In genomic region chr3:172333042-172333377, GRCh38 we compare ENCODE assay signal across 8 cellular contexts.
"Had no signal": no experiment of that assay in that cellular context is flagged by ENCODE, and none has a peak within 500 bp of the region (broad histone marks: within the 10 kb centered on the region; RNA-seq: fewer than 3 reads in every experiment).

No MANE protein-coding gene starts in this region.

- H3K9me3 Mint-ChIP-seq: activated CD4-positive, alpha-beta memory T cell treated with anti-CD3 and anti-CD28 coated beads, Interleukin-2, amount 10 ng/mL, durations not matched to agents 7 days and 5 days; activated naive CD4-positive, alpha-beta T cell treated with anti-CD3 and anti-CD28 coated beads, Interleukin-2, amount 10 ng/mL, durations not matched to agents 7 days and 5 days; dendritic cell treated with granulocyte-macrophage colony-stimulating factor and Interleukin-4, amounts not matched to agents 40 ng/mL and 50 ng/mL, for 4 days; endodermal cell; naive thymus-derived CD8-positive, alpha-beta T cell had no signal

- H3K27ac Mint-ChIP-seq: activated CD4-positive, alpha-beta memory T cell treated with anti-CD3 and anti-CD28 coated beads, Interleukin-2, amount 10 ng/mL, durations not matched to agents 7 days and 5 days; dendritic cell treated with granulocyte-macrophage colony-stimulating factor and Interleukin-4, amounts not matched to agents 40 ng/mL and 50 ng/mL, for 4 days had no signal

- H3K4me1 ChIP-seq: lower lobe of right lung, psoas muscle, upper lobe of right lung had no signal

- H3K4me3 Mint-ChIP-seq: activated CD4-positive, alpha-beta memory T cell treated with anti-CD3 and anti-CD28 coated beads, Interleukin-2, amount 10 ng/mL, durations not matched to agents 7 days and 5 days; activated naive CD4-positive, alpha-beta T cell treated with anti-CD3 and anti-CD28 coated beads, Interleukin-2, amount 10 ng/mL, durations not matched to agents 7 days and 5 days; dendritic cell treated with granulocyte-macrophage colony-stimulating factor and Interleukin-4, amounts not matched to agents 40 ng/mL and 50 ng/mL, for 4 days; endodermal cell; naive thymus-derived CD8-positive, alpha-beta T cell had no signal

- DNase-seq: psoas muscle, upper lobe of right lung had no signal

- H3K27me3 ChIP-seq: upper lobe of right lung had no signal

- H3K4me3 ChIP-seq: lower lobe of right lung, psoas muscle, upper lobe of right lung had no signal

- H3K27ac ChIP-seq: lower lobe of right lung, psoas muscle, upper lobe of right lung had no signal

- H3K27me3 Mint-ChIP-seq: activated CD4-positive, alpha-beta memory T cell treated with anti-CD3 and anti-CD28 coated beads, Interleukin-2, amount 10 ng/mL, durations not matched to agents 7 days and 5 days; activated naive CD4-positive, alpha-beta T cell treated with anti-CD3 and anti-CD28 coated beads, Interleukin-2, amount 10 ng/mL, durations not matched to agents 7 days and 5 days; dendritic cell treated with granulocyte-macrophage colony-stimulating factor and Interleukin-4, amounts not matched to agents 40 ng/mL and 50 ng/mL, for 4 days; naive thymus-derived CD8-positive, alpha-beta T cell had no signal
